Comparison of ENCODE assay signal across 15 cellular contexts in genomic region chr5:62385136-62385535, GRCh38. TPM values are rescaled to one million over a fixed set of nuclear protein-coding genes. Genes with fewer than 3 reads are reported as not detected.
A peak's percentile ranks its signal among the peaks of the same experiment; 100 is the strongest.
DNase-seq lines count a peak whose midpoint lies in the region; ATAC-seq and TF ChIP-seq lines count a peak whose summit lies in the region.
"Had no signal": no experiment of that assay in that cellular context is flagged by ENCODE, and none has a peak within 500 bp of the region (broad histone marks: within the 10 kb centered on the region; RNA-seq: fewer than 3 reads in every experiment).

No MANE protein-coding gene starts in this region.

- no peak for ATAC-seq in HG02870 (IDR thresholded peaks at IDR 0.05; ENCODE audit: unreplicated experiment)
- no peak for ATAC-seq in HG03442 (IDR thresholded peaks at IDR 0.05; ENCODE audit: unreplicated experiment)
- no peak for ATAC-seq in HG03521 (IDR thresholded peaks at IDR 0.05; ENCODE audit: unreplicated experiment)
- ATAC-seq: activated naive CD4-positive, alpha-beta T cell treated with anti-CD3 and anti-CD28 coated beads, Interleukin-2, amount 50 U/mL, for 72 hours; GM12878; left lobe of liver had no signal

- H4K20me1 ChIP-seq in smooth muscle cell (ENCODE audit: low read depth): peaks cover 5% of the 10 kb centered on the region

- no peak for DNase-seq in activated T-cell treated with anti-CD3 and anti-CD28 coated beads, Interleukin-2, amount 50 U/mL, for 24 hours
- DNase-seq in activated T-cell treated with anti-CD3 and anti-CD28 coated beads for 4 hours: no peak
- no peak for DNase-seq in SK-N-MC (ENCODE audit: low read depth, low spot score)
- peak; percentile 41 for DNase-seq in fibroblast of pulmonary artery (ENCODE audit: low read depth)
- no peak for DNase-seq in smooth muscle cell (lab: John Stamatoyannopoulos, UW; ENCODE audit: unreplicated experiment)
- DNase-seq: ACHN, hippocampal formation, NCI-H1694, NCI-H510A had no signal

- no peak overlapping the region for H3K4me2 ChIP-seq in smooth muscle cell

- H3F3A ChIP-seq in smooth muscle cell (ENCODE audit: low read depth): no peaks in the 10 kb centered on the region

- no peak overlapping the region for H3K4me3 Mint-ChIP-seq in activated T-cell treated with anti-CD3 and anti-CD28 coated beads, Interleukin-2, amount 50 U/mL, for 24 hours

- no peaks in the 10 kb centered on the region for H3K27me3 ChIP-seq in smooth muscle cell (ENCODE audit: low read depth)

- H3K27ac Mint-ChIP-seq in activated T-cell treated with anti-CD3 and anti-CD28 coated beads, Interleukin-2, amount 50 U/mL, for 24 hours: peak overlapping the region; percentile 68

- no peak overlapping the region for H2AFZ ChIP-seq in smooth muscle cell (ENCODE audit: low read depth)

- WGBS in smooth muscle cell (ENCODE audit: low lambda C conversion rate): 81% methylated on average over 4 of the region's 4 CpGs

- peaks cover 2% of the 10 kb centered on the region for H3K4me1 Mint-ChIP-seq in activated T-cell treated with anti-CD3 and anti-CD28 coated beads, Interleukin-2, amount 50 U/mL, for 24 hours (ENCODE audit: low read depth)

- no peaks in the 10 kb centered on the region for H3K4me1 ChIP-seq in smooth muscle cell (ENCODE audit: low read depth)

- no peaks in the 10 kb centered on the region for H3K9me3 ChIP-seq in SK-N-MC (ENCODE audit: low read depth, low read length)
- H3K9me3 ChIP-seq in smooth muscle cell (replicated peaks; ENCODE audit: low read depth): no peaks in the 10 kb centered on the region

- H3K27me3 Mint-ChIP-seq in activated T-cell treated with anti-CD3 and anti-CD28 coated beads, Interleukin-2, amount 50 U/mL, for 24 hours: no peaks in the 10 kb centered on the region

- H3K79me2 ChIP-seq in smooth muscle cell (ENCODE audit: low read depth): no peaks in the 10 kb centered on the region

- TF ChIP-seq CTCF in fibroblast of pulmonary artery (IDR thresholded peaks at IDR 0.05; ENCODE audit: low read length, missing control alignments): no peak
- TF ChIP-seq CTCF in smooth muscle cell (IDR thresholded peaks at IDR 0.05; ENCODE audit: borderline replicate concordance, insufficient read depth, poor library complexity, severe bottlenecking): no peak

- H3K4me3 ChIP-seq in SK-N-MC (no peak overlapping the region), fibroblast of pulmonary artery (replicated peaks; ENCODE audit: low read depth, low read length) (no peak overlapping the region), smooth muscle cell (no peak overlapping the region)
- H3K4me3 ChIP-seq: GM12878 had no signal

- H3K27ac ChIP-seq in SK-N-MC (peak overlapping the region; percentile 53; the same call in 1 of the 2 replicates), smooth muscle cell (ENCODE audit: low read depth) (peak overlapping the region; percentile 84)

- no peaks in the 10 kb centered on the region for H3K9me3 Mint-ChIP-seq in activated T-cell treated with anti-CD3 and anti-CD28 coated beads, Interleukin-2, amount 50 U/mL, for 24 hours
- H3K9me3 Mint-ChIP-seq: activated naive CD4-positive, alpha-beta T cell treated with anti-CD3 and anti-CD28 coated beads, Interleukin-2, amount 50 U/mL, for 72 hours had no signal

- H3K36me3 Mint-ChIP-seq in activated T-cell treated with anti-CD3 and anti-CD28 coated beads, Interleukin-2, amount 50 U/mL, for 24 hours (ENCODE audit: low read depth): peaks cover 93% of the 10 kb centered on the region

- H3K9ac ChIP-seq in SK-N-MC (ENCODE audit: insufficient read length): no peak overlapping the region
- peak overlapping the region; percentile 8 for H3K9ac ChIP-seq in smooth muscle cell (ENCODE audit: low read depth)

- peaks cover 90% of the 10 kb centered on the region for H3K36me3 ChIP-seq in SK-N-MC (ENCODE audit: insufficient read depth, low read length)
- H3K36me3 ChIP-seq in smooth muscle cell (ENCODE audit: low read depth): peaks cover 42% of the 10 kb centered on the region

RNA-seq across cellular contexts. Expression of gene DIMT1, which starts 18.6 kb away (rescaled TPM):
- total RNA-seq in smooth muscle cell: 29.2 and 44.6 TPM in 2 replicates
- 27.8 and 28.1 TPM in 2 replicates for polyA plus RNA-seq in smooth muscle cell

RNA-seq across cellular contexts. Expression of gene IPO11, which starts 27.4 kb away (rescaled TPM):
- 18.0 and 31.8 TPM in 2 replicates for total RNA-seq in smooth muscle cell
- 9.3 and 15.9 TPM in 2 replicates for polyA plus RNA-seq in smooth muscle cell
